Comparison of ENCODE assay signal across 1 cellular context in the genomic region with DNA sequence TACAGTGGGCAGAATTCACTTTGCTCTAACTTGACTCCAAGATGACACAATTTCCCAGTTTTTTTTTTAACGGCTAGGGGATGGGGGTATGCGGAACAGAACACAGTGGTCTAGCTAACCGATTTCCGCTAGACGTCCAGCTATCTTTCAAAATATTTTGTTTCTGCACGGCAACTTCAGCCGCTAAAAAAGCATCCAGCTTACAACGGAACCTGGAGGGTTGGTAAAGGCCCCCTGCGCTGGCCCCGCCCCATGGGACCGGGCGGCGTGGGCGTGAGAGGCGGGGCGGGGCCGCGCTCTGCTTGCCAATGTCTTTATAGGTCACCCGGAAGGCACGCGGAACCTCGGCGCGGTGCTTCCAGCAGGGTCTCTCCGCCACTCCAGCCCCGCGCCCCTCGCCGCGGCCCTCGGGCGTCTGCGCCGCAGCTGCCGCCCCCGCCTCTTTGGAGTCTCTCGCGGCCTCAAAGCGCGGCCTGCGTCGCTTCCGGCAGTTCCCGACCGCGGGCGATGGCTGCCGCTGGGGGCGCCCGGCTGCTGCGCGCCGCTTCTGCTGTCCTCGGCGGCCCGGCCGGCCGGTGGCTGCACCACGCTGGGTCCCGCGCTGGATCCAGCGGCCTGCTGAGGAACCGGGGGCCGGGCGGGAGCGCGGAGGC.
TF ChIP-seq lines count a peak whose summit lies in the region.

A gene with protein sequence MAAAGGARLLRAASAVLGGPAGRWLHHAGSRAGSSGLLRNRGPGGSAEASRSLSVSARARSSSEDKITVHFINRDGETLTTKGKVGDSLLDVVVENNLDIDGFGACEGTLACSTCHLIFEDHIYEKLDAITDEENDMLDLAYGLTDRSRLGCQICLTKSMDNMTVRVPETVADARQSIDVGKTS (plus strand): TSS at position 335 of the 653 bp plus-strand sequence. CDS start 173 bp downstream, at position 508.

TF ChIP-seq in HepG2, 621 proteins besides CTCF, POLR2A, EP300 and RAD21 (continued from another document and continues in another):
- TF ChIP-seq, protein P1, sequence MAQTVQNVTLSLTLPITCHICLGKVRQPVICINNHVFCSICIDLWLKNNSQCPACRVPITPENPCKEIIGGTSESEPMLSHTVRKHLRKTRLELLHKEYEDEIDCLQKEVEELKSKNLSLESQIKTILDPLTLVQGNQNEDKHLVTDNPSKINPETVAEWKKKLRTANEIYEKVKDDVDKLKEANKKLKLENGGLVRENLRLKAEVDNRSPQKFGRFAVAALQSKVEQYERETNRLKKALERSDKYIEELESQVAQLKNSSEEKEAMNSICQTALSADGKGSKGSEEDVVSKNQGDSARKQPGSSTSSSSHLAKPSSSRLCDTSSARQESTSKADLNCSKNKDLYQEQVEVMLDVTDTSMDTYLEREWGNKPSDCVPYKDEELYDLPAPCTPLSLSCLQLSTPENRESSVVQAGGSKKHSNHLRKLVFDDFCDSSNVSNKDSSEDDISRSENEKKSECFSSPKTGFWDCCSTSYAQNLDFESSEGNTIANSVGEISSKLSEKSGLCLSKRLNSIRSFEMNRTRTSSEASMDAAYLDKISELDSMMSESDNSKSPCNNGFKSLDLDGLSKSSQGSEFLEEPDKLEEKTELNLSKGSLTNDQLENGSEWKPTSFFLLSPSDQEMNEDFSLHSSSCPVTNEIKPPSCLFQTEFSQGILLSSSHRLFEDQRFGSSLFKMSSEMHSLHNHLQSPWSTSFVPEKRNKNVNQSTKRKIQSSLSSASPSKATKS (CRISPR knock-in tag; IDR thresholded peaks at IDR 0.05) = no peak
- no peak for TF ChIP-seq ZXDC (CRISPR knock-in tag; IDR thresholded peaks at IDR 0.05)
- TF ChIP-seq, protein P2, sequence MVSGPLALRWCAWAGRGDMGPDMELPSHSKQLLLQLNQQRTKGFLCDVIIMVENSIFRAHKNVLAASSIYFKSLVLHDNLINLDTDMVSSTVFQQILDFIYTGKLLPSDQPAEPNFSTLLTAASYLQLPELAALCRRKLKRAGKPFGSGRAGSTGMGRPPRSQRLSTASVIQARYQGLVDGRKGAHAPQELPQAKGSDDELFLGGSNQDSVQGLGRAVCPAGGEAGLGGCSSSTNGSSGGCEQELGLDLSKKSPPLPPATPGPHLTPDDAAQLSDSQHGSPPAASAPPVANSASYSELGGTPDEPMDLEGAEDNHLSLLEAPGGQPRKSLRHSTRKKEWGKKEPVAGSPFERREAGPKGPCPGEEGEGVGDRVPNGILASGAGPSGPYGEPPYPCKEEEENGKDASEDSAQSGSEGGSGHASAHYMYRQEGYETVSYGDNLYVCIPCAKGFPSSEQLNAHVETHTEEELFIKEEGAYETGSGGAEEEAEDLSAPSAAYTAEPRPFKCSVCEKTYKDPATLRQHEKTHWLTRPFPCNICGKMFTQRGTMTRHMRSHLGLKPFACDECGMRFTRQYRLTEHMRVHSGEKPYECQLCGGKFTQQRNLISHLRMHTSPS (CRISPR knock-in tag; IDR thresholded peaks at IDR 0.05; ENCODE audit: low read depth) = no peak
- TF ChIP-seq CBX2 (IDR thresholded peaks at IDR 0.05; ENCODE audit: low read depth, low read length) = no peak
- no peak for TF ChIP-seq CBX2 (CRISPR knock-in tag; IDR thresholded peaks at IDR 0.05; ENCODE audit: low read depth)
- TF ChIP-seq NBN (conservative IDR thresholded peaks at IDR 0.05) = no peak
- TF ChIP-seq MIXL1 (CRISPR knock-in tag; IDR thresholded peaks at IDR 0.05) = no peak
- TF ChIP-seq, protein P3, sequence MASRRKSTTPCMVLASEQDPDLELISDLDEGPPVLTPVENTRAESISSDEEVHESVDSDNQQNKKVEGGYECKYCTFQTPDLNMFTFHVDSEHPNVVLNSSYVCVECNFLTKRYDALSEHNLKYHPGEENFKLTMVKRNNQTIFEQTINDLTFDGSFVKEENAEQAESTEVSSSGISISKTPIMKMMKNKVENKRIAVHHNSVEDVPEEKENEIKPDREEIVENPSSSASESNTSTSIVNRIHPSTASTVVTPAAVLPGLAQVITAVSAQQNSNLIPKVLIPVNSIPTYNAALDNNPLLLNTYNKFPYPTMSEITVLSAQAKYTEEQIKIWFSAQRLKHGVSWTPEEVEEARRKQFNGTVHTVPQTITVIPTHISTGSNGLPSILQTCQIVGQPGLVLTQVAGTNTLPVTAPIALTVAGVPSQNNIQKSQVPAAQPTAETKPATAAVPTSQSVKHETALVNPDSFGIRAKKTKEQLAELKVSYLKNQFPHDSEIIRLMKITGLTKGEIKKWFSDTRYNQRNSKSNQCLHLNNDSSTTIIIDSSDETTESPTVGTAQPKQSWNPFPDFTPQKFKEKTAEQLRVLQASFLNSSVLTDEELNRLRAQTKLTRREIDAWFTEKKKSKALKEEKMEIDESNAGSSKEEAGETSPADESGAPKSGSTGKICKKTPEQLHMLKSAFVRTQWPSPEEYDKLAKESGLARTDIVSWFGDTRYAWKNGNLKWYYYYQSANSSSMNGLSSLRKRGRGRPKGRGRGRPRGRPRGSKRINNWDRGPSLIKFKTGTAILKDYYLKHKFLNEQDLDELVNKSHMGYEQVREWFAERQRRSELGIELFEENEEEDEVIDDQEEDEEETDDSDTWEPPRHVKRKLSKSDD (CRISPR knock-in tag; IDR thresholded peaks at IDR 0.05; ENCODE audit: low read depth) = peak; percentile 83
- no peak for TF ChIP-seq REXO4 (CRISPR knock-in tag; IDR thresholded peaks at IDR 0.05; ENCODE audit: borderline replicate concordance)
- TF ChIP-seq ZNF274 (CRISPR knock-in tag; IDR thresholded peaks at IDR 0.05) = no peak
- TF ChIP-seq, protein P4, sequence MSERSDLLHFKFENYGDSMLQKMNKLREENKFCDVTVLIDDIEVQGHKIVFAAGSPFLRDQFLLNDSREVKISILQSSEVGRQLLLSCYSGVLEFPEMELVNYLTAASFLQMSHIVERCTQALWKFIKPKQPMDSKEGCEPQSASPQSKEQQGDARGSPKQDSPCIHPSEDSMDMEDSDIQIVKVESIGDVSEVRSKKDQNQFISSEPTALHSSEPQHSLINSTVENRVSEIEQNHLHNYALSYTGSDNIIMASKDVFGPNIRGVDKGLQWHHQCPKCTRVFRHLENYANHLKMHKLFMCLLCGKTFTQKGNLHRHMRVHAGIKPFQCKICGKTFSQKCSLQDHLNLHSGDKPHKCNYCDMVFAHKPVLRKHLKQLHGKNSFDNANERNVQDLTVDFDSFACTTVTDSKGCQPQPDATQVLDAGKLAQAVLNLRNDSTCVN (CRISPR knock-in tag; IDR thresholded peaks at IDR 0.05; ENCODE audit: borderline replicate concordance) = 0 out of 2 replicates have a peak, but pooled peaks have one; percentile 32
- no peak for TF ChIP-seq ZNF713 (CRISPR knock-in tag; IDR thresholded peaks at IDR 0.05)
- no peak for TF ChIP-seq ZMYM2 (CRISPR knock-in tag; IDR thresholded peaks at IDR 0.05)
- TF ChIP-seq ZC3H4 (CRISPR knock-in tag; IDR thresholded peaks at IDR 0.05; ENCODE audit: borderline replicate concordance) = no peak
- peak; percentile 74 for TF ChIP-seq ZNF777 (CRISPR knock-in tag; IDR thresholded peaks at IDR 0.05)
- peak; percentile 28 for TF ChIP-seq DR1 (CRISPR knock-in tag; IDR thresholded peaks at IDR 0.05)
- TF ChIP-seq, protein P5, sequence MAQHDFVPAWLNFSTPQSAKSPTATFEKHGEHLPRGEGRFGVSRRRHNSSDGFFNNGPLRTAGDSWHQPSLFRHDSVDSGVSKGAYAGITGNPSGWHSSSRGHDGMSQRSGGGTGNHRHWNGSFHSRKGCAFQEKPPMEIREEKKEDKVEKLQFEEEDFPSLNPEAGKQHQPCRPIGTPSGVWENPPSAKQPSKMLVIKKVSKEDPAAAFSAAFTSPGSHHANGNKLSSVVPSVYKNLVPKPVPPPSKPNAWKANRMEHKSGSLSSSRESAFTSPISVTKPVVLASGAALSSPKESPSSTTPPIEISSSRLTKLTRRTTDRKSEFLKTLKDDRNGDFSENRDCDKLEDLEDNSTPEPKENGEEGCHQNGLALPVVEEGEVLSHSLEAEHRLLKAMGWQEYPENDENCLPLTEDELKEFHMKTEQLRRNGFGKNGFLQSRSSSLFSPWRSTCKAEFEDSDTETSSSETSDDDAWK (CRISPR knock-in tag; IDR thresholded peaks at IDR 0.05) = no peak
- no peak for TF ChIP-seq ZNF558 (CRISPR knock-in tag; IDR thresholded peaks at IDR 0.05; ENCODE audit: borderline replicate concordance)
- TF ChIP-seq CREM (IDR thresholded peaks at IDR 0.05) = no peak
- TF ChIP-seq CREM (CRISPR knock-in tag; IDR thresholded peaks at IDR 0.05) = no peak
- TF ChIP-seq ZNF563 (CRISPR knock-in tag; IDR thresholded peaks at IDR 0.05) = peak; percentile 73; the same call in 1 of the 2 replicates
- no peak for TF ChIP-seq HNRNPK (IDR thresholded peaks at IDR 0.05; ENCODE audit: low read depth, low read length, poor library complexity, severe bottlenecking)
- TF ChIP-seq ZSCAN25 (CRISPR knock-in tag; IDR thresholded peaks at IDR 0.05) = peak; percentile 39; the same call in 1 of the 2 replicates
- TF ChIP-seq NCOA5 (CRISPR knock-in tag; IDR thresholded peaks at IDR 0.05) = no peak
- no peak for TF ChIP-seq ZNF646 (CRISPR knock-in tag; IDR thresholded peaks at IDR 0.05)
- no peak for TF ChIP-seq ZNF652 (CRISPR knock-in tag; IDR thresholded peaks at IDR 0.05; ENCODE audit: borderline replicate concordance, low read depth)
- TF ChIP-seq, protein P6, sequence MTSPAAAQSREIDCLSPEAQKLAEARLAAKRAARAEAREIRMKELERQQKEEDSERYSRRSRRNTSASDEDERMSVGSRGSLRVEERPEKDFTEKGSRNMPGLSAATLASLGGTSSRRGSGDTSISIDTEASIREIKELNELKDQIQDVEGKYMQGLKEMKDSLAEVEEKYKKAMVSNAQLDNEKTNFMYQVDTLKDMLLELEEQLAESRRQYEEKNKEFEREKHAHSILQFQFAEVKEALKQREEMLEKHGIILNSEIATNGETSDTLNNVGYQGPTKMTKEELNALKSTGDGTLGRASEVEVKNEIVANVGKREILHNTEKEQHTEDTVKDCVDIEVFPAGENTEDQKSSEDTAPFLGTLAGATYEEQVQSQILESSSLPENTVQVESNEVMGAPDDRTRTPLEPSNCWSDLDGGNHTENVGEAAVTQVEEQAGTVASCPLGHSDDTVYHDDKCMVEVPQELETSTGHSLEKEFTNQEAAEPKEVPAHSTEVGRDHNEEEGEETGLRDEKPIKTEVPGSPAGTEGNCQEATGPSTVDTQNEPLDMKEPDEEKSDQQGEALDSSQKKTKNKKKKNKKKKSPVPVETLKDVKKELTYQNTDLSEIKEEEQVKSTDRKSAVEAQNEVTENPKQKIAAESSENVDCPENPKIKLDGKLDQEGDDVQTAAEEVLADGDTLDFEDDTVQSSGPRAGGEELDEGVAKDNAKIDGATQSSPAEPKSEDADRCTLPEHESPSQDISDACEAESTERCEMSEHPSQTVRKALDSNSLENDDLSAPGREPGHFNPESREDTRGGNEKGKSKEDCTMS (CRISPR knock-in tag; conservative IDR thresholded peaks at IDR 0.05) = no peak
- no peak for TF ChIP-seq DPF2 (CRISPR knock-in tag; IDR thresholded peaks at IDR 0.05; ENCODE audit: borderline replicate concordance, low read depth)
- TF ChIP-seq ZNF556 (CRISPR knock-in tag; IDR thresholded peaks at IDR 0.05; ENCODE audit: borderline replicate concordance) = peak; percentile 46; the same call in 1 of the 2 replicates
- no peak for TF ChIP-seq DNMT3B (CRISPR knock-in tag; conservative IDR thresholded peaks at IDR 0.05)
- TF ChIP-seq PHB2 (IDR thresholded peaks at IDR 0.05; ENCODE audit: partially characterized antibody) = no peak
- TF ChIP-seq ZNF3 (CRISPR knock-in tag; IDR thresholded peaks at IDR 0.05) = no peak
- no peak for TF ChIP-seq KLF11 (CRISPR knock-in tag; IDR thresholded peaks at IDR 0.05)
